Comparison of ENCODE assay signal across 8 cellular contexts in genomic region chr1:2557146-2558029, GRCh38. TPM values are rescaled to one million over a fixed set of nuclear protein-coding genes. Genes with fewer than 3 reads are reported as not detected.
DNase-seq lines count a peak whose midpoint lies in the region; ATAC-seq and TF ChIP-seq lines count a peak whose summit lies in the region.

No MANE protein-coding gene starts in this region.

- TF ChIP-seq POLR2A in Peyer's patch (IDR thresholded peaks at IDR 0.05) (peak; percentile 47 to 71), esophagus muscularis mucosa (IDR thresholded peaks at IDR 0.05; ENCODE audit: low read depth) (no peak)

- intact Hi-C loops in esophagus muscularis mucosa (cut with DNase I), result loop anchor here (2.0 kb wide), 1 partner anchor 21 kb away; no protein-coding TSS in a partner anchor

- H3K27ac ChIP-seq in DOHH2 (ENCODE audit: low read depth, low read length), result no peak overlapping the region
- peak overlapping the region; percentile 95 to 98 (median 96) for H3K27ac ChIP-seq in Peyer's patch
- peak overlapping the region; percentile 81 to 90 (median 86) for H3K27ac ChIP-seq in esophagus muscularis mucosa (replicated peaks in 1 of 4)

- H3K9me3 ChIP-seq in DOHH2 (ENCODE audit: control insufficient read depth, insufficient read depth, low read length) (no peaks in the 10 kb centered on the region), Peyer's patch (no peaks in the 10 kb centered on the region), esophagus muscularis mucosa (no peaks in the 10 kb centered on the region)

- 91% methylated on average over 5 of the region's 21 CpGs for WGBS in esophagus muscularis mucosa

- no peaks in the 10 kb centered on the region for H3K27me3 ChIP-seq in DOHH2 (ENCODE audit: control insufficient read depth, low read length)
- no peaks in the 10 kb centered on the region for H3K27me3 ChIP-seq in Peyer's patch
- peaks cover 0 to under 1% (median 0%) of the 10 kb centered on the region in 4 donors for H3K27me3 ChIP-seq in esophagus muscularis mucosa

- no peaks in the 10 kb centered on the region for H3K79me2 ChIP-seq in DOHH2 (ENCODE audit: control insufficient read depth, low read length)

- peaks cover 27% of the 10 kb centered on the region for H3K4me1 ChIP-seq in DOHH2 (ENCODE audit: control insufficient read depth, low read length)
- peaks cover 0 to 44% (median 25%) of the 10 kb centered on the region in 4 donors for H3K4me1 ChIP-seq in Peyer's patch
- peaks cover 29 to 64% (median 49%) of the 10 kb centered on the region in 4 donors for H3K4me1 ChIP-seq in esophagus muscularis mucosa

- DNase-seq in Peyer's patch (peak in 2 of 3 donors; percentile 81 to 88), esophagus muscularis mucosa (ENCODE audit: extremely low spot score) (no peak), retina (peak; percentile 8), AG20443 (ENCODE audit: low spot score) (no peak), DMS79 (lab: John Stamatoyannopoulos, UW) (no peak)
- DNase-seq in stimulated activated CD4-positive, alpha-beta T cell treated with anti-CD3 and anti-CD28 coated beads, Interleukin-12 subunit alpha, Interleukin-12 subunit beta, amount 100 ng/mL, for 4 hours, result no peak

- TF ChIP-seq EP300 in esophagus muscularis mucosa (IDR thresholded peaks at IDR 0.05), result no peak

- no peaks in the 10 kb centered on the region for H3K9me2 ChIP-seq in DOHH2 (replicated peaks; ENCODE audit: control insufficient read depth, low read length)

- H3K4me3 ChIP-seq in DOHH2 (ENCODE audit: low read length), result peak overlapping the region; percentile 71
- peak overlapping the region; percentile 67 to 91 (median 81) for H3K4me3 ChIP-seq in Peyer's patch
- H3K4me3 ChIP-seq in esophagus muscularis mucosa, result peak overlapping the region; percentile 62 to 83 (median 71)

- no peak for TF ChIP-seq CTCF in DOHH2 (IDR thresholded peaks at IDR 0.05; ENCODE audit: low read depth, low read length, poor library complexity, severe bottlenecking)
- TF ChIP-seq CTCF in Peyer's patch (IDR thresholded peaks at IDR 0.05), result peak in 2 of 6 experiments; percentile 16 to 18
- TF ChIP-seq CTCF in esophagus muscularis mucosa (IDR thresholded peaks at IDR 0.05), result no peak

- H3K36me3 ChIP-seq in DOHH2 (ENCODE audit: control insufficient read depth, low read length), result no peaks in the 10 kb centered on the region
- H3K36me3 ChIP-seq in Peyer's patch, result peaks cover 0 to 46% (median 0%) of the 10 kb centered on the region in 3 donors
- H3K36me3 ChIP-seq in esophagus muscularis mucosa, result peaks cover 0 to 45% (median 42%) of the 10 kb centered on the region in 4 donors

- no peaks in the 10 kb centered on the region for H4K20me1 ChIP-seq in DOHH2 (ENCODE audit: control insufficient read depth, insufficient read depth, low read depth, low read length)

- peak overlapping the region; percentile 63 for H3K4me2 ChIP-seq in DOHH2 (ENCODE audit: low read length)

- no peaks in the 10 kb centered on the region for H3F3A ChIP-seq in DOHH2 (ENCODE audit: control insufficient read depth, insufficient read depth)

- ATAC-seq in HG02981 (IDR thresholded peaks at IDR 0.05; ENCODE audit: unreplicated experiment), result no peak

RNA-seq across cellular contexts. Expression of gene TNFRSF14, which starts 1.2 kb away (rescaled TPM):
- total RNA-seq in Peyer's patch (100 to 1,000 TPM; 231 to 532 (median 316) TPM), esophagus muscularis mucosa (10 to 100 TPM; 26.2 to 49.2 (median 42.5) TPM)

RNA-seq across cellular contexts. Expression of gene HES5, which starts 27.3 kb away (rescaled TPM):
- under 1 TPM in 1 of 4 donors, not detected in 3; 0.88 TPM for total RNA-seq in Peyer's patch
- total RNA-seq in esophagus muscularis mucosa, result under 1 TPM in 2 of 4 donors, not detected in 2; 0.19 to 0.33 TPM

RNA-seq across cellular contexts. Expression of gene PRXL2B, which starts 29.2 kb away (rescaled TPM):
- total RNA-seq in Peyer's patch (10 to 100 TPM; 41.3 to 79.5 (median 59.0) TPM), esophagus muscularis mucosa (10 to 100 TPM in 3 of 4 donors, 1 to 10 TPM in 1; 7.9 to 18.8 (median 14.8) TPM)

RNA-seq across cellular contexts. Expression of gene PANK4, which starts 31.0 kb away (rescaled TPM):
- total RNA-seq in Peyer's patch, result 10 to 100 TPM; 43.4 to 82.5 (median 70.5) TPM
- 10 to 100 TPM; 22.5 to 48.9 (median 37.9) TPM for total RNA-seq in esophagus muscularis mucosa

Comparison
In these comparisons a context has a peak if more than half of its experiments do, and no peak if none do; other contexts are left out.
1. DNase-seq: peak in Peyer's patch (2 of 3) and retina (single experiment); none in esophagus muscularis mucosa (single experiment), AG20443 (single experiment), stimulated activated CD4-positive, alpha-beta T cell treated with anti-CD3 and anti-CD28 coated beads, Interleukin-12 subunit alpha, Interleukin-12 subunit beta, amount 100 ng/mL, for 4 hours (single experiment) and DMS79 (single experiment).
2. RNA of gene TNFRSF14, which starts 1.2 kb away (total RNA-seq): 231 to 532 TPM in Peyer's patch; 26.2 to 49.2 TPM in esophagus muscularis mucosa; every median in the first group is over 4 times any median in the second.
3. Peak in every context shown above with its lines, with median percentiles within 50 percentile points of each other: H3K4me3 ChIP-seq.